In genomic region chr6:3410385-3411360, GRCh38 we compare ENCODE assay signal across 8 cellular contexts. TPM values are rescaled to one million over a fixed set of nuclear protein-coding genes. Genes with fewer than 3 reads are reported as not detected.
DNase-seq lines count a peak whose midpoint lies in the region; ATAC-seq lines count a peak whose summit lies in the region.

No MANE protein-coding gene starts in this region.

- no peaks in the 10 kb centered on the region for H3K36me3 Mint-ChIP-seq in CD8-positive, alpha-beta memory T cell

- no peaks in the 10 kb centered on the region for H3K4me1 ChIP-seq in CD8-positive, alpha-beta memory T cell (ENCODE audit: insufficient read depth, low read length)
- H3K4me1 ChIP-seq in SJCRH30, result no peaks in the 10 kb centered on the region

- no peak overlapping the region for H3K4me3 Mint-ChIP-seq in CD8-positive, alpha-beta memory T cell

- H3K4me1 Mint-ChIP-seq in CD8-positive, alpha-beta memory T cell, result peaks cover 5 to 12% (median 8%) of the 10 kb centered on the region in 3 donors

- POLR2A ChIA-PET in CD8-positive, alpha-beta memory T cell (lab: Charles Lee), result no interaction called here

- intact Hi-C loops in head of caudate nucleus (cut with DNase I), result loop anchor here (10.0 kb wide), 1 partner anchor 324 kb away; no protein-coding TSS in a partner anchor

- CTCF ChIA-PET in CD8-positive, alpha-beta memory T cell (lab: Charles Lee), result interaction anchor here (0.6 to 1.4 kb wide), 6 partner anchors 11 to 102 kb away, joined by 3 to 5 read pairs (median 3); no protein-coding TSS in a partner anchor

- no peaks in the 10 kb centered on the region for H3K36me3 ChIP-seq in CD8-positive, alpha-beta memory T cell (ENCODE audit: insufficient read depth, low read length)
- no peaks in the 10 kb centered on the region for H3K36me3 ChIP-seq in SJCRH30

- H3K27ac ChIP-seq in CD8-positive, alpha-beta memory T cell (ENCODE audit: low read depth, low read length), result no peak overlapping the region
- no peak overlapping the region for H3K27ac ChIP-seq in SJCRH30

- ATAC-seq in HG03432 (IDR thresholded peaks at IDR 0.05; ENCODE audit: unreplicated experiment) (no peak), HG03135 (IDR thresholded peaks at IDR 0.05; ENCODE audit: unreplicated experiment) (no peak)

- DNase-seq in CD8-positive, alpha-beta memory T cell, result peak; percentile 11 to 61 (median 33)
- DNase-seq in HT-29 (ENCODE audit: low spot score), result peak; percentile 84
- DNase-seq in SJCRH30, result peak; percentile 61 to 77
- DNase-seq in activated gamma-delta T cell treated with anti-CD3 and anti-CD28 coated beads, Interleukin-2, amount 50 U/mL, for 16 hours (ENCODE audit: low read depth), result peak; percentile 46
- DNase-seq in head of caudate nucleus, result peak in 41 of 42 donors; percentile 39 to 94 (median 77)
- peak; percentile 11 for DNase-seq in pulmonary artery endothelial cell (ENCODE audit: low read depth, low spot score)

- peaks cover 4 to 22% of the 10 kb centered on the region in 2 donors for H3K27me3 Mint-ChIP-seq in CD8-positive, alpha-beta memory T cell

- no peaks in the 10 kb centered on the region for H3K9me3 ChIP-seq in CD8-positive, alpha-beta memory T cell (ENCODE audit: low read length)
- no peaks in the 10 kb centered on the region for H3K9me3 ChIP-seq in SJCRH30 (replicated peaks)

- H3K27ac Mint-ChIP-seq in CD8-positive, alpha-beta memory T cell, result peak overlapping the region in 1 of 8 donors; percentile 77

- H3K9me3 Mint-ChIP-seq in CD8-positive, alpha-beta memory T cell, result no peaks in the 10 kb centered on the region

- no peak overlapping the region for H3K4me3 ChIP-seq in CD8-positive, alpha-beta memory T cell (ENCODE audit: low read length)
- H3K4me3 ChIP-seq in SJCRH30, result no peak overlapping the region

- H3K27me3 ChIP-seq in CD8-positive, alpha-beta memory T cell (ENCODE audit: insufficient read depth, low read length, poor library complexity, severe bottlenecking), result no peaks in the 10 kb centered on the region
- H3K27me3 ChIP-seq in SJCRH30, result no peaks in the 10 kb centered on the region

RNA-seq across cellular contexts. Expression of gene SLC22A23, which starts 46.2 kb away (rescaled TPM):
- under 1 TPM; 0.39 to 0.78 TPM for total RNA-seq in CD8-positive, alpha-beta memory T cell
- polyA plus RNA-seq in CD8-positive, alpha-beta memory T cell, result 0.47 TPM
- total RNA-seq in HT-29 (2014; rRNA removed; shearing (Covaris generic)), result 7.5 and 10.8 TPM in 2 replicates
- 0.43 and 0.81 TPM in 2 replicates for total RNA-seq in SJCRH30 (2014; rRNA removed; shearing (Covaris generic))
- total RNA-seq in pulmonary artery endothelial cell, result 4.0 and 16.4 TPM in 2 replicates

Comparison
In these comparisons a context has a peak if more than half of its experiments do, and no peak if none do; other contexts are left out.
1. DNase-seq: peak in every context shown above with its lines; median percentile 84 in HT-29; 77 in head of caudate nucleus; 69 in SJCRH30; 46 in activated gamma-delta T cell treated with anti-CD3 and anti-CD28 coated beads, Interleukin-2, amount 50 U/mL, for 16 hours; 33 in CD8-positive, alpha-beta memory T cell; 11 in pulmonary artery endothelial cell.